ENCODE assay signal across 32 cellular contexts in genomic region chr1:77614037-77614436, GRCh38.
"Had no signal": no experiment of that assay in that cellular context is flagged by ENCODE, and none has a peak within 500 bp of the region (broad histone marks: within the 10 kb centered on the region; RNA-seq: fewer than 3 reads in every experiment).

No MANE protein-coding gene starts in this region.

- ATAC-seq: activated naive CD4-positive, alpha-beta T cell treated with anti-CD3 and anti-CD28 coated beads, Interleukin-2, amount 50 U/mL, for 72 hours; activated T-cell treated with anti-CD3 and anti-CD28 coated beads, Interleukin-2, amount 50 U/mL, for 72 hours; effector memory CD8-positive, alpha-beta T cell; gastroesophageal sphincter; heart right ventricle; T-helper 17 cell; WTC11 had no signal

- FAIRE-seq: astrocyte, bronchial epithelial cell had no signal

- DNase-seq: activated CD4-positive, alpha-beta memory T cell treated with anti-CD3 and anti-CD28 coated beads, Interleukin-2, amount 10 ng/mL, durations not matched to agents 7 days and 5 days; activated CD4-positive, alpha-beta T cell treated with anti-CD3 and anti-CD28 coated beads for 1 hour; activated CD4-positive, alpha-beta T cell treated with anti-CD3 and anti-CD28 coated beads for 4 hours; activated CD4-positive, alpha-beta T cell treated with anti-CD3 and anti-CD28 coated beads, Interleukin-2, amount 10 ng/mL, durations not matched to agents 7 days and 5 days; activated CD4-positive, alpha-beta T cell treated with anti-CD3 and anti-CD28 coated beads, Interleukin-2, amount 50 U/mL, for 4 hours; activated CD8-positive, alpha-beta memory T cell treated with anti-CD3 and anti-CD28 coated beads, Interleukin-2, amount 50 U/mL, for 48 hours; activated gamma-delta T cell; activated naive CD4-positive, alpha-beta T cell; activated naive CD4-positive, alpha-beta T cell treated with anti-CD3 and anti-CD28 coated beads, Interleukin-2, amount 10 ng/mL, durations not matched to agents 7 days and 5 days; activated naive CD8-positive, alpha-beta T cell treated with anti-CD3 and anti-CD28 coated beads, Interleukin-2, amount 10 ng/mL, durations not matched to agents 7 days and 5 days; activated T-cell treated with anti-CD3 and anti-CD28 coated beads for 4 hours; activated T-cell treated with anti-CD3 and anti-CD28 coated beads, Interleukin-2, amount 50 U/mL, for 24 hours; activated T-cell treated with anti-CD3 and anti-CD28 coated beads, Interleukin-2, amount 50 U/mL, for 72 hours; amniotic stem cell; anterior cingulate cortex; brain microvascular endothelial cell; cortex of kidney; dermis blood vessel endothelial cell; effector CD4-positive, alpha-beta T cell; effector memory CD8-positive, alpha-beta T cell; erythroblast; foreskin melanocyte; heart right ventricle; hippocampal formation; T-helper 17 cell; T1000 had no signal

- H3K4me3 ChIP-seq: esophagus muscularis mucosa, gastroesophageal sphincter, heart right ventricle had no signal
